Comparison of ENCODE assay signal across 19 cellular contexts in genomic region chr17:10271004-10271620, GRCh38.
DNase-seq lines count a peak whose midpoint lies in the region; ATAC-seq and TF ChIP-seq lines count a peak whose summit lies in the region.
"Had no signal": no experiment of that assay in that cellular context is flagged by ENCODE, and none has a peak within 500 bp of the region (broad histone marks: within the 10 kb centered on the region; RNA-seq: fewer than 3 reads in every experiment).

No MANE protein-coding gene starts in this region.

- H3K4me1 ChIP-seq in gastroesophageal sphincter, result no peaks in the 10 kb centered on the region
- H3K4me1 ChIP-seq in smooth muscle cell (ENCODE audit: low read depth), result no peaks in the 10 kb centered on the region
- no peaks in the 10 kb centered on the region for H3K4me1 ChIP-seq in BE2C
- H3K4me1 ChIP-seq: tibial artery had no signal

- H3K9ac ChIP-seq in smooth muscle cell (ENCODE audit: low read depth), result no peak overlapping the region

- DNase-seq in SIG-M5 treated with dmso at 0.1 percent for 504 hours (lab: John Stamatoyannopoulos, UW; ENCODE audit: unreplicated experiment), result peak; percentile 47
- DNase-seq in SIG-M5 (lab: John Stamatoyannopoulos, UW), result no peak
- DNase-seq in NOMO-1 treated with DMSO at 0.1 percent for 48 hours (lab: John Stamatoyannopoulos, UW; ENCODE audit: unreplicated experiment), result peak; percentile 18
- no peak for DNase-seq in smooth muscle cell (lab: John Stamatoyannopoulos, UW; ENCODE audit: unreplicated experiment)
- no peak for DNase-seq in NCI-H1436 treated with DMSO at 0.1 percent for 48 hours (lab: John Stamatoyannopoulos, UW)
- DNase-seq in BE2C, result no peak
- DNase-seq: 8988T; activated CD4-positive, alpha-beta T cell treated with anti-CD3 and anti-CD28 coated beads, Interleukin-2, amount 10 ng/mL, durations not matched to agents 24 days and 14 days; CD4-positive, CD25-positive, alpha-beta regulatory T cell; effector memory CD4-positive, alpha-beta T cell; GF-D8; hippocampal formation; kidney; NCI-H1105; NCI-H526 treated with DMSO at 0.1 percent for 48 hours; stimulated activated CD4-positive, alpha-beta T cell treated with anti-CD3 and anti-CD28 coated beads, Interleukin-15, amount 100 ng/mL, for 24 hours; tibial artery had no signal

- H3K79me2 ChIP-seq in smooth muscle cell (ENCODE audit: low read depth), result no peaks in the 10 kb centered on the region

- H3F3A ChIP-seq in smooth muscle cell (ENCODE audit: low read depth), result peaks cover 5% of the 10 kb centered on the region

- H3K27me3 ChIP-seq in gastroesophageal sphincter (peaks cover 8% of the 10 kb centered on the region), smooth muscle cell (ENCODE audit: low read depth) (no peaks in the 10 kb centered on the region), BE2C (no peaks in the 10 kb centered on the region)

- WGBS in gastroesophageal sphincter (ENCODE audit: low coverage in 1 of 2), 2 donors, result 54 to 62% methylated on average over 3 of the region's 3 CpGs
- 79% methylated on average over 3 of the region's 3 CpGs for WGBS in smooth muscle cell (ENCODE audit: low lambda C conversion rate)

- H3K36me3 ChIP-seq in gastroesophageal sphincter (no peaks in the 10 kb centered on the region), smooth muscle cell (ENCODE audit: low read depth) (no peaks in the 10 kb centered on the region), BE2C (no peaks in the 10 kb centered on the region)
- H3K36me3 ChIP-seq: tibial artery had no signal

- TF ChIP-seq CTCF in gastroesophageal sphincter (IDR thresholded peaks at IDR 0.05) (no peak), smooth muscle cell (IDR thresholded peaks at IDR 0.05; ENCODE audit: borderline replicate concordance, insufficient read depth, poor library complexity, severe bottlenecking) (no peak), BE2C (IDR thresholded peaks at IDR 0.05; ENCODE audit: low read depth, low read length) (no peak)

- H3K27ac ChIP-seq in gastroesophageal sphincter (no peak overlapping the region), smooth muscle cell (ENCODE audit: low read depth) (peak overlapping the region; percentile 40)
- H3K27ac ChIP-seq: tibial artery had no signal

- no peak overlapping the region for H3K4me2 ChIP-seq in smooth muscle cell

- H3K4me3 ChIP-seq in gastroesophageal sphincter (no peak overlapping the region), smooth muscle cell (no peak overlapping the region), BE2C (ENCODE audit: low read depth, low read length) (no peak overlapping the region)
- H3K4me3 ChIP-seq: tibial artery had no signal

- no peak overlapping the region for H2AFZ ChIP-seq in smooth muscle cell (ENCODE audit: low read depth)

- no peaks in the 10 kb centered on the region for H4K20me1 ChIP-seq in smooth muscle cell (ENCODE audit: low read depth)

- no peak for TF ChIP-seq POLR2A in gastroesophageal sphincter (IDR thresholded peaks at IDR 0.05)

- peak; percentile 28 for ATAC-seq in gastroesophageal sphincter
- no peak for ATAC-seq in HG03095 (IDR thresholded peaks at IDR 0.05; ENCODE audit: unreplicated experiment)

- no peaks in the 10 kb centered on the region for H3K9me3 ChIP-seq in gastroesophageal sphincter
- H3K9me3 ChIP-seq in smooth muscle cell (replicated peaks; ENCODE audit: low read depth), result no peaks in the 10 kb centered on the region
- no peaks in the 10 kb centered on the region for H3K9me3 ChIP-seq in BE2C
- H3K9me3 ChIP-seq: tibial artery had no signal

- no peak for TF ChIP-seq EP300 in gastroesophageal sphincter (IDR thresholded peaks at IDR 0.05)

Comparison
In these comparisons a context has a peak if more than half of its experiments do, and no peak if none do; other contexts are left out.
1. DNase-seq: peak in SIG-M5 treated with dmso at 0.1 percent for 504 hours (single experiment) and NOMO-1 treated with DMSO at 0.1 percent for 48 hours (single experiment); none in SIG-M5 (single experiment), smooth muscle cell (single experiment), NCI-H1436 treated with DMSO at 0.1 percent for 48 hours (single experiment) and BE2C (single experiment).